Comparison of ENCODE assay signal across 25 cellular contexts in genomic region chr2:229896857-229897256, GRCh38. TPM values are rescaled to one million over a fixed set of nuclear protein-coding genes. Genes with fewer than 3 reads are reported as not detected.
DNase-seq lines count a peak whose midpoint lies in the region; ATAC-seq, FAIRE-seq and TF ChIP-seq lines count a peak whose summit lies in the region.
"Had no signal": no experiment of that assay in that cellular context is flagged by ENCODE, and none has a peak within 500 bp of the region (broad histone marks: within the 10 kb centered on the region; RNA-seq: fewer than 3 reads in every experiment).

No MANE protein-coding gene starts in this region.

- no peak for DNase-seq in activated T-cell treated with anti-CD3 and anti-CD28 coated beads, Interleukin-2, amount 50 U/mL, for 24 hours
- DNase-seq in activated T-cell treated with anti-CD3 and anti-CD28 coated beads, Interleukin-2, amount 50 U/mL, for 4 hours, result no peak
- no peak for DNase-seq in GM12891 (ENCODE audit: insufficient read length, low spot score)
- no peak for DNase-seq in immature natural killer cell
- no peak for DNase-seq in stimulated activated CD4-positive, alpha-beta T cell treated with anti-CD3 and anti-CD28 coated beads, Interleukin-4, amount 100 ng/mL, for 4 hours
- DNase-seq: 8988T, C1 segment of cervical spinal cord, Caco-2, DMS 273 treated with DMSO at 0.1 percent for 48 hours, DMS79 treated with DMSO at 0.1 percent for 48 hours, GM23248, MG63, NCI-H1048, NCI-H1436, NCI-H2029, NCI-H2227 treated with DMSO at 0.1 percent for 48 hours, NCI-H510A, PC-9, RPMI8226, SIG-M5, SK-N-SH had no signal

- peaks cover 70% of the 10 kb centered on the region for H3K36me3 Mint-ChIP-seq in activated T-cell treated with anti-CD3 and anti-CD28 coated beads, Interleukin-2, amount 50 U/mL, for 24 hours (ENCODE audit: low read depth)
- peaks cover 16% of the 10 kb centered on the region for H3K36me3 Mint-ChIP-seq in activated T-cell treated with anti-CD3 and anti-CD28 coated beads, Interleukin-2, amount 50 U/mL, for 4 hours (ENCODE audit: insufficient read depth)
- no peaks in the 10 kb centered on the region for H3K36me3 Mint-ChIP-seq in immature natural killer cell

- no peak for TF ChIP-seq POLR2A in GM12891 (IDR thresholded peaks at IDR 0.05; ENCODE audit: low read depth, low read length)

- H3K27ac Mint-ChIP-seq in activated T-cell treated with anti-CD3 and anti-CD28 coated beads, Interleukin-2, amount 50 U/mL, for 24 hours, result peak overlapping the region; percentile 12
- H3K27ac Mint-ChIP-seq in immature natural killer cell, result peak overlapping the region; percentile 9 to 70 (median 34)

- H3K9me3 Mint-ChIP-seq in activated T-cell treated with anti-CD3 and anti-CD28 coated beads, Interleukin-2, amount 50 U/mL, for 24 hours, result no peaks in the 10 kb centered on the region
- H3K9me3 Mint-ChIP-seq in activated T-cell treated with anti-CD3 and anti-CD28 coated beads, Interleukin-2, amount 50 U/mL, for 4 hours, result no peaks in the 10 kb centered on the region
- H3K9me3 Mint-ChIP-seq in immature natural killer cell, result no peaks in the 10 kb centered on the region

- FAIRE-seq in GM12891 (lab: Jason Lieb, UNC), result peak; percentile 59
- FAIRE-seq: GM12892, K562 had no signal

- no peaks in the 10 kb centered on the region for H3K27me3 Mint-ChIP-seq in activated T-cell treated with anti-CD3 and anti-CD28 coated beads, Interleukin-2, amount 50 U/mL, for 24 hours
- H3K27me3 Mint-ChIP-seq in activated T-cell treated with anti-CD3 and anti-CD28 coated beads, Interleukin-2, amount 50 U/mL, for 4 hours (ENCODE audit: low read depth), result no peaks in the 10 kb centered on the region
- no peaks in the 10 kb centered on the region for H3K27me3 Mint-ChIP-seq in immature natural killer cell (ENCODE audit: low read depth in 3 of 3)

- ATAC-seq in activated T-cell treated with anti-CD3 and anti-CD28 coated beads, Interleukin-2, amount 50 U/mL, for 4 hours, result no peak
- no peak for ATAC-seq in esophagus mucosa
- no peak for ATAC-seq in GM21529 (IDR thresholded peaks at IDR 0.05; ENCODE audit: unreplicated experiment)
- ATAC-seq: K562 had no signal

- H3K4me1 Mint-ChIP-seq in activated T-cell treated with anti-CD3 and anti-CD28 coated beads, Interleukin-2, amount 50 U/mL, for 24 hours (ENCODE audit: low read depth), result peaks cover 72% of the 10 kb centered on the region
- peaks cover 64% of the 10 kb centered on the region for H3K4me1 Mint-ChIP-seq in activated T-cell treated with anti-CD3 and anti-CD28 coated beads, Interleukin-2, amount 50 U/mL, for 4 hours (ENCODE audit: low read depth)
- H3K4me1 Mint-ChIP-seq in immature natural killer cell, result peaks cover 71 to 92% of the 10 kb centered on the region in 2 donors

- no peak overlapping the region for H3K4me3 Mint-ChIP-seq in activated T-cell treated with anti-CD3 and anti-CD28 coated beads, Interleukin-2, amount 50 U/mL, for 24 hours
- no peak overlapping the region for H3K4me3 Mint-ChIP-seq in activated T-cell treated with anti-CD3 and anti-CD28 coated beads, Interleukin-2, amount 50 U/mL, for 4 hours
- peak overlapping the region in 4 of 5 donors; percentile 2 to 46 (median 16) for H3K4me3 Mint-ChIP-seq in immature natural killer cell

TF ChIP-seq in GM12891, 5 proteins besides CTCF, POLR2A, EP300 and RAD21:
- TF ChIP-seq POU2F2 (IDR thresholded peaks at IDR 0.05; ENCODE audit: low read depth, low read length) (no peak), POLR2AphosphoS5 (IDR thresholded peaks at IDR 0.05; ENCODE audit: low read depth, low read length) (no peak), PAX5 (IDR thresholded peaks at IDR 0.05; ENCODE audit: insufficient read depth, low read length, severe bottlenecking) (no peak), SPI1 (IDR thresholded peaks at IDR 0.05; ENCODE audit: low read depth, low read length) (no peak), TAF1 (IDR thresholded peaks at IDR 0.05; ENCODE audit: low read depth, low read length) (no peak)
TF ChIP-seq in GM12891: peak in this region for 0.

RNA-seq across cellular contexts. Expression of gene TRIP12, which starts 25.0 kb away (rescaled TPM):
- 100 to 1,000 TPM; 211 to 227 (median 221) TPM for total RNA-seq in activated T-cell treated with anti-CD3 and anti-CD28 coated beads, Interleukin-2, amount 50 U/mL, for 4 hours
- polyA plus RNA-seq in GM12891 (2012; ENCODE audit: low read depth, missing spikeins), result 55.3 TPM
- polyA plus RNA-seq in immature natural killer cell, result 10 to 100 TPM; 13.5 to 69.4 (median 26.0) TPM
- total RNA-seq in esophagus mucosa, result 150 TPM

RNA-seq across cellular contexts. Expression of gene FBXO36, which starts 25.4 kb away (rescaled TPM):
- under 1 TPM; 0.76 to 0.84 (median 0.81) TPM for total RNA-seq in activated T-cell treated with anti-CD3 and anti-CD28 coated beads, Interleukin-2, amount 50 U/mL, for 4 hours
- polyA plus RNA-seq in GM12891 (2012; ENCODE audit: low read depth, missing spikeins), result 0.87 TPM
- 1 to 10 TPM in 2 of 3 donors, under 1 TPM in 1; 0.41 to 3.7 (median 1.3) TPM for polyA plus RNA-seq in immature natural killer cell
- 1.8 TPM for total RNA-seq in esophagus mucosa

Comparison
In these comparisons a context has a peak if more than half of its experiments do, and no peak if none do; other contexts are left out.
1. H3K4me3 Mint-ChIP-seq: peak in immature natural killer cell (4 of 5); none in activated T-cell treated with anti-CD3 and anti-CD28 coated beads, Interleukin-2, amount 50 U/mL, for 24 hours (single experiment) and activated T-cell treated with anti-CD3 and anti-CD28 coated beads, Interleukin-2, amount 50 U/mL, for 4 hours (single experiment).